ENCODE assay signal across 15 cellular contexts in genomic region chr21:35849131-35849530, GRCh38.
"Had no signal": no experiment of that assay in that cellular context is flagged by ENCODE, and none has a peak within 500 bp of the region (broad histone marks: within the 10 kb centered on the region; RNA-seq: fewer than 3 reads in every experiment).

No MANE protein-coding gene starts in this region.

- H3K27ac ChIP-seq: cardiac muscle cell, left lung had no signal

- H3K4me3 ChIP-seq: cardiac muscle cell, left lung had no signal

- H3K36me3 ChIP-seq: cardiac muscle cell, left lung had no signal

- H3K4me1 Mint-ChIP-seq: activated CD8-positive, alpha-beta memory T cell treated with anti-CD3 and anti-CD28 coated beads, Interleukin-2, amount 10 ng/mL, durations not matched to agents 7 days and 5 days; neural crest cell had no signal

- H3K27ac Mint-ChIP-seq: activated CD8-positive, alpha-beta memory T cell treated with anti-CD3 and anti-CD28 coated beads, Interleukin-2, amount 10 ng/mL, durations not matched to agents 7 days and 5 days; activated naive CD4-positive, alpha-beta T cell treated with anti-CD3 and anti-CD28 coated beads, Interleukin-2, amount 50 U/mL, for 72 hours; activated T-cell treated with anti-CD3 and anti-CD28 coated beads, Interleukin-2, amount 50 U/mL, for 24 hours; dendritic cell treated with granulocyte-macrophage colony-stimulating factor and Interleukin-4, amounts not matched to agents 40 ng/mL and 50 ng/mL, for 4 days; type B pancreatic cell had no signal

- ATAC-seq: activated CD8-positive, alpha-beta memory T cell treated with anti-CD3 and anti-CD28 coated beads, Interleukin-2, amount 10 ng/mL, durations not matched to agents 7 days and 5 days; activated naive CD4-positive, alpha-beta T cell treated with anti-CD3 and anti-CD28 coated beads, Interleukin-2, amount 50 U/mL, for 72 hours; left lung had no signal

- H3K4me3 Mint-ChIP-seq: activated CD8-positive, alpha-beta memory T cell treated with anti-CD3 and anti-CD28 coated beads, Interleukin-2, amount 10 ng/mL, durations not matched to agents 7 days and 5 days; activated T-cell treated with anti-CD3 and anti-CD28 coated beads, Interleukin-2, amount 50 U/mL, for 24 hours; dendritic cell treated with granulocyte-macrophage colony-stimulating factor and Interleukin-4, amounts not matched to agents 40 ng/mL and 50 ng/mL, for 4 days; neural crest cell; type B pancreatic cell had no signal

- DNase-seq: activated CD4-positive, alpha-beta T cell treated with anti-CD3 and anti-CD28 coated beads for 1 hour; activated CD4-positive, alpha-beta T cell treated with anti-CD3 and anti-CD28 coated beads, Interleukin-2, amount 50 U/mL, for 48 hours; activated CD8-positive, alpha-beta memory T cell treated with anti-CD3 and anti-CD28 coated beads, Interleukin-2, amount 10 ng/mL, durations not matched to agents 7 days and 5 days; activated effector memory CD4-positive, alpha-beta T cell treated with Interleukin-2 at 50 U/mL for 16 hours; activated T-cell treated with anti-CD3 and anti-CD28 coated beads, Interleukin-2, amount 50 U/mL, for 24 hours; amygdala; erythroblast; glutamatergic neuron; left lung; stimulated activated CD4-positive, alpha-beta T cell treated with anti-CD3 and anti-CD28 coated beads, Interleukin-15, amount 100 ng/mL, for 24 hours had no signal

- H3K9me3 ChIP-seq: left lung had no signal

- H3K36me3 Mint-ChIP-seq: activated CD8-positive, alpha-beta memory T cell treated with anti-CD3 and anti-CD28 coated beads, Interleukin-2, amount 10 ng/mL, durations not matched to agents 7 days and 5 days; activated naive CD4-positive, alpha-beta T cell treated with anti-CD3 and anti-CD28 coated beads, Interleukin-2, amount 50 U/mL, for 72 hours; type B pancreatic cell had no signal

- H3K4me1 ChIP-seq: left lung had no signal

- H3K9me3 Mint-ChIP-seq: activated naive CD4-positive, alpha-beta T cell treated with anti-CD3 and anti-CD28 coated beads, Interleukin-2, amount 50 U/mL, for 72 hours; activated T-cell treated with anti-CD3 and anti-CD28 coated beads, Interleukin-2, amount 50 U/mL, for 24 hours; dendritic cell treated with granulocyte-macrophage colony-stimulating factor and Interleukin-4, amounts not matched to agents 40 ng/mL and 50 ng/mL, for 4 days; neural crest cell had no signal
